15 cellular contexts compared by ENCODE assay signal in genomic region chr2:101790416-101790815, GRCh38.
DNase-seq lines count a peak whose midpoint lies in the region; ATAC-seq and TF ChIP-seq lines count a peak whose summit lies in the region.
"Had no signal": no experiment of that assay in that cellular context is flagged by ENCODE, and none has a peak within 500 bp of the region (broad histone marks: within the 10 kb centered on the region; RNA-seq: fewer than 3 reads in every experiment).

No MANE protein-coding gene starts in this region.

- H3K9me3 Mint-ChIP-seq in Caco-2 (ENCODE audit: unreplicated experiment) = no peaks in the 10 kb centered on the region
- H3K9me3 Mint-ChIP-seq: nephron progenitor cell; stimulated activated naive B cell treated with anti-CD40 and anti-IgM and Interleukin-4, amounts not matched to agents 10 μg/mL and 1 μg/mL and 100 μg/mL, for 72 hours had no signal

- peak overlapping the region; percentile 46 for H3K27ac Mint-ChIP-seq in Caco-2 (ENCODE audit: unreplicated experiment)
- H3K27ac Mint-ChIP-seq: activated CD8-positive, alpha-beta T cell treated with anti-CD3 and anti-CD28 coated beads, Interleukin-2, amount 10 ng/mL, durations not matched to agents 7 days and 5 days; B cell; stimulated activated naive B cell treated with anti-CD40 and anti-IgM and Interleukin-4, amounts not matched to agents 10 μg/mL and 1 μg/mL and 100 μg/mL, for 72 hours had no signal

- CTCF ChIA-PET in Caco-2 (lab: Charles Lee) = no interaction called here

- H3K27ac ChIP-seq in SK-N-MC (peak overlapping the region; percentile 81), gastrocnemius medialis (peak overlapping the region; percentile 44 to 62 (median 55)), upper lobe of right lung (no peak overlapping the region)
- H3K27ac ChIP-seq: KMS-11, lower lobe of right lung, SJSA1 had no signal

- TF ChIP-seq POLR2A in gastrocnemius medialis (IDR thresholded peaks at IDR 0.05) = no peak

- no TSS peak for BruUV-seq in Caco-2 (replicated peaks; lab: Mats Ljungman, UMichigan)

- H3K36me3 Mint-ChIP-seq in Caco-2 (ENCODE audit: insufficient read depth, unreplicated experiment) = peaks cover 50% of the 10 kb centered on the region

- H3K4me3 ChIP-seq in Caco-2 (ENCODE audit: low read depth, low read length) (no peak overlapping the region), SK-N-MC (no peak overlapping the region), fibroblast of mammary gland (ENCODE audit: control insufficient read depth, low read depth, low read length) (no peak overlapping the region), gastrocnemius medialis (no peak overlapping the region), upper lobe of right lung (no peak overlapping the region)
- H3K4me3 ChIP-seq: lower lobe of right lung, SJSA1 had no signal

- H3K4me1 ChIP-seq in Caco-2 (peaks cover 22% of the 10 kb centered on the region), gastrocnemius medialis (peaks cover 37 to 69% of the 10 kb centered on the region in 2 donors), upper lobe of right lung (peaks cover 20% of the 10 kb centered on the region)

- in situ Hi-C loops in gastrocnemius medialis (cut with MboI; ENCODE audit: low sequenced_read_pairs in 4 of 4) = no loop called here

- H3K9me3 ChIP-seq in Caco-2 = no peaks in the 10 kb centered on the region
- H3K9me3 ChIP-seq in SK-N-MC (ENCODE audit: low read depth, low read length) = no peaks in the 10 kb centered on the region
- no peaks in the 10 kb centered on the region for H3K9me3 ChIP-seq in gastrocnemius medialis
- no peaks in the 10 kb centered on the region for H3K9me3 ChIP-seq in upper lobe of right lung
- H3K9me3 ChIP-seq: lower lobe of right lung, SJSA1 had no signal

- H3K36me3 ChIP-seq in Caco-2 (ENCODE audit: control insufficient read depth, insufficient read depth, low read length) = no peaks in the 10 kb centered on the region
- H3K36me3 ChIP-seq in SK-N-MC (ENCODE audit: insufficient read depth, low read length) = peaks cover 8% of the 10 kb centered on the region
- H3K36me3 ChIP-seq in gastrocnemius medialis = no peaks in the 10 kb centered on the region
- no peaks in the 10 kb centered on the region for H3K36me3 ChIP-seq in upper lobe of right lung
- H3K36me3 ChIP-seq: lower lobe of right lung had no signal

- no peaks in the 10 kb centered on the region for H3K27me3 ChIP-seq in Caco-2 (replicated peaks; ENCODE audit: control insufficient read depth, insufficient read depth, low read length)
- H3K27me3 ChIP-seq in gastrocnemius medialis = no peaks in the 10 kb centered on the region
- H3K27me3 ChIP-seq in upper lobe of right lung = no peaks in the 10 kb centered on the region
- H3K27me3 ChIP-seq: SJSA1 had no signal

- POLR2A ChIA-PET in Caco-2 (lab: Charles Lee) = no interaction called here

- no peak for TF ChIP-seq CTCF in Caco-2 (IDR thresholded peaks at IDR 0.05; ENCODE audit: insufficient read depth in 1 of 2, low read depth in 1 of 2, low read length in 1 of 2, severe bottlenecking in 1 of 2, unreplicated experiment in 1 of 2)
- no peak for TF ChIP-seq CTCF in fibroblast of mammary gland (conservative IDR thresholded peaks at IDR 0.05; ENCODE audit: control insufficient read depth, insufficient read depth, low read depth, low read length)
- TF ChIP-seq CTCF in gastrocnemius medialis (IDR thresholded peaks at IDR 0.05 in 4 of 5, conservative IDR thresholded peaks at IDR 0.05 in 1 of 5) = no peak
- no peak for TF ChIP-seq CTCF in upper lobe of right lung (IDR thresholded peaks at IDR 0.05)

- no peak for DNase-seq in Caco-2
- no peak for DNase-seq in SK-N-MC (ENCODE audit: low read depth, low spot score)
- peak; percentile 70 for DNase-seq in fibroblast of mammary gland (ENCODE audit: low read depth)
- DNase-seq in gastrocnemius medialis = no peak
- DNase-seq in SKM-1 (lab: John Stamatoyannopoulos, UW; ENCODE audit: unreplicated experiment) = no peak
- DNase-seq in upper lobe of right lung = no peak
- DNase-seq: activated CD8-positive, alpha-beta T cell treated with anti-CD3 and anti-CD28 coated beads, Interleukin-2, amount 10 ng/mL, durations not matched to agents 7 days and 5 days; lower lobe of right lung; nephron progenitor cell; stimulated activated naive B cell treated with anti-CD40 and anti-IgM and Interleukin-4, amounts not matched to agents 10 μg/mL and 1 μg/mL and 100 μg/mL, for 72 hours had no signal

- no peak overlapping the region for H3K4me3 Mint-ChIP-seq in Caco-2 (ENCODE audit: unreplicated experiment)
- H3K4me3 Mint-ChIP-seq: activated CD8-positive, alpha-beta T cell treated with anti-CD3 and anti-CD28 coated beads, Interleukin-2, amount 10 ng/mL, durations not matched to agents 7 days and 5 days; B cell; nephron progenitor cell; stimulated activated naive B cell treated with anti-CD40 and anti-IgM and Interleukin-4, amounts not matched to agents 10 μg/mL and 1 μg/mL and 100 μg/mL, for 72 hours had no signal

- intact Hi-C loops in Caco-2 (cut with micrococcal nuclease; ENCODE audit: unreplicated experiment) = no loop called here
- intact Hi-C loops in gastrocnemius medialis (cut with DNase I; ENCODE audit: low total_unique reads) = no loop called here
- intact Hi-C loops in upper lobe of right lung (cut with DNase I) = no loop called here

- ATAC-seq in gastrocnemius medialis (no peak), GM18870 (IDR thresholded peaks at IDR 0.05; ENCODE audit: unreplicated experiment) (no peak), upper lobe of right lung (no peak), GM21360 (IDR thresholded peaks at IDR 0.05; ENCODE audit: unreplicated experiment) (no peak)
- ATAC-seq: activated CD8-positive, alpha-beta T cell treated with anti-CD3 and anti-CD28 coated beads, Interleukin-2, amount 10 ng/mL, durations not matched to agents 7 days and 5 days; stimulated activated naive B cell treated with anti-CD40 and anti-IgM and Interleukin-4, amounts not matched to agents 10 μg/mL and 1 μg/mL and 100 μg/mL, for 72 hours had no signal

- no peaks in the 10 kb centered on the region for H3K27me3 Mint-ChIP-seq in Caco-2 (ENCODE audit: insufficient read depth, unreplicated experiment)
- H3K27me3 Mint-ChIP-seq: B cell; stimulated activated naive B cell treated with anti-CD40 and anti-IgM and Interleukin-4, amounts not matched to agents 10 μg/mL and 1 μg/mL and 100 μg/mL, for 72 hours had no signal

- no peak overlapping the region for H3K9ac ChIP-seq in SK-N-MC (ENCODE audit: insufficient read length)
- H3K9ac ChIP-seq: KMS-11 had no signal

- H3K4me1 Mint-ChIP-seq in Caco-2 (ENCODE audit: low read depth, unreplicated experiment) = peaks cover 21% of the 10 kb centered on the region
- H3K4me1 Mint-ChIP-seq: nephron progenitor cell had no signal
